Comparison of ENCODE assay signal across 11 cellular contexts in the genomic region with DNA sequence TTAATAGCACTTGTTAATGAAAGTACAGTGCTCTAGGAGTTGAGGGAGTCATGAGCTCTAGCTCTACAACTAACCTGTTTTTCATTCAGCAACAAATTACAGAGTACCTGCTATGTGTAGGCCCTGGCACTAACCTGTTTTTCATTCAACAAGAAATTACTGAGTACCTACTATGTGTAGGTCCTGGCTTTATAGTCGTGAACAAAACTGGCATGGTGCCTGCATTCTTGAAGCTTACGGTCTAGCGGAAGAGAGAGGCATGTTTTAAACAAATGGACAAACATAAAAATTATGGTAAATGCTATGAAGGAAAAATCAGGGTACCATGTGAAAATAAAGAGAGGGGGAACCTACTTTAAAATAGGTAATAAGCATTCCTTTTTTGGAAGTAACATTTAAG. TPM values are rescaled to one million over a fixed set of nuclear protein-coding genes. Genes with fewer than 3 reads are reported as not detected.
A peak's percentile ranks its signal among the peaks of the same experiment; 100 is the strongest.
DNase-seq lines count a peak whose midpoint lies in the region; FAIRE-seq and TF ChIP-seq lines count a peak whose summit lies in the region.
"Had no signal": no experiment of that assay in that cellular context is flagged by ENCODE, and none has a peak within 500 bp of the region (broad histone marks: within the 10 kb centered on the region; RNA-seq: fewer than 3 reads in every experiment).

No MANE protein-coding gene starts in this region.

- H4K20me1 ChIP-seq in OCI-LY1 (ENCODE audit: insufficient read depth, low read length) (no peaks in the 10 kb centered on the region), H1 (replicated peaks in 1 of 2; ENCODE audit: control insufficient read depth in 1 of 2, insufficient read depth in 2 of 2, low read length in 2 of 2) (peaks cover 0 to 7% of the 10 kb centered on the region in 2 experiments), osteoblast (ENCODE audit: insufficient read depth, low read length) (peaks cover 40% of the 10 kb centered on the region)

- no peak overlapping the region for H2AK5ac ChIP-seq in H1 (ENCODE audit: low read depth, low read length)

- POLR2A ChIA-PET in H1 (lab: Charles Lee; ENCODE audit: partially characterized antibody), result interaction anchor here (0.6 to 9.0 kb wide), 11 partner anchors 8 to 55 kb away, joined by 3 to 107 read pairs (median 7); a partner anchor contains a TSS

- H2BK12ac ChIP-seq in H1 (ENCODE audit: low read depth, low read length), result no peak overlapping the region

- no peak overlapping the region for H3K14ac ChIP-seq in H1 (ENCODE audit: insufficient read length)

- H4K8ac ChIP-seq in H1 (ENCODE audit: extremely low read depth, insufficient read depth, low read length), result no peak overlapping the region

- no peak for DNase-seq in GM12864 (ENCODE audit: low read depth)
- DNase-seq in H1 (ENCODE audit: low read depth in 1 of 2, low spot score in 2 of 2), result no peak
- no peak for DNase-seq in osteoblast (ENCODE audit: insufficient read length, low spot score, missing footprints)
- no peak for DNase-seq in SJCRH30
- DNase-seq in prostate gland (ENCODE audit: low spot score), result no peak
- DNase-seq in cerebellar cortex (ENCODE audit: low spot score), result no peak
- no peak for DNase-seq in spleen
- DNase-seq: NCI-H2227 treated with DMSO at 0.1 percent for 48 hours, thyroid gland had no signal

- H3K9ac ChIP-seq in OCI-LY1 (ENCODE audit: low read length) (peak overlapping the region; percentile 97), H1 (replicated peaks in 1 of 4; ENCODE audit: extremely low read depth in 1 of 4, low read depth in 3 of 4, low read length in 3 of 4) (peak overlapping the region in 1 of 4 experiments; percentile 42; a peak in 1 of 7 replicates)
- H3K9ac ChIP-seq: parathyroid adenoma had no signal

- H4K91ac ChIP-seq in H1 (replicated peaks; ENCODE audit: insufficient read length, low read length), result no peak overlapping the region

- no peaks in the 10 kb centered on the region for H3K9me2 ChIP-seq in OCI-LY1 (ENCODE audit: low read depth, low read length)

- peaks cover 6% of the 10 kb centered on the region for H3K79me1 ChIP-seq in H1 (ENCODE audit: low read depth, low read length)

- TF ChIP-seq RAD21 in H1 (IDR thresholded peaks at IDR 0.05 in 1 of 2, conservative IDR thresholded peaks at IDR 0.05 in 1 of 2; ENCODE audit: low read depth in 2 of 2, low read length in 2 of 2), result no peak

- H2BK20ac ChIP-seq in H1 (ENCODE audit: low read length), result no peak overlapping the region

- H3K36me3 ChIP-seq in OCI-LY1 (ENCODE audit: insufficient read depth, low read length), result peaks cover 58% of the 10 kb centered on the region
- peaks cover 11 to 34% (median 20%) of the 10 kb centered on the region in 4 experiments for H3K36me3 ChIP-seq in H1 (ENCODE audit: control insufficient read depth in 2 of 4, insufficient read depth in 4 of 4, low read length in 3 of 4)
- peaks cover 37% of the 10 kb centered on the region for H3K36me3 ChIP-seq in osteoblast (ENCODE audit: insufficient read depth, low read length)
- peaks cover 30% of the 10 kb centered on the region for H3K36me3 ChIP-seq in SJCRH30
- H3K36me3 ChIP-seq in prostate gland, result peaks cover 0 to 4% of the 10 kb centered on the region in 2 donors
- peaks cover 0 to 54% (median 34%) of the 10 kb centered on the region in 6 donors for H3K36me3 ChIP-seq in spleen

- 86% methylated on average over 3 of the region's 3 CpGs; no CpG with 5 or more reads in 1 of the 2 experiments for WGBS in H1 (ENCODE audit: extremely low coverage in 1 of 2, insufficient coverage in 1 of 2, insufficient read length in 1 of 2, insufficient replicate concordance in 2 of 2, low coverage in 1 of 2, low lambda C conversion rate in 2 of 2, missing lambda C conversion rate in 1 of 2), 2 experiments
- WGBS in prostate gland, result 62% methylated on average over 3 of the region's 3 CpGs
- 73 to 84% (median 79%) methylated on average over 3 of the region's 3 CpGs for WGBS in spleen, 5 donors

- FAIRE-seq in H1 (lab: Jason Lieb, UNC), result no peak

- no peaks in the 10 kb centered on the region for H3F3A ChIP-seq in OCI-LY1 (ENCODE audit: insufficient read depth, low read length)

- CTCF ChIA-PET in H1 (lab: Charles Lee; ENCODE audit: partially characterized antibody), result interaction anchor here (0.7 to 1.2 kb wide), 4 partner anchors 19 to 126 kb away, joined by 3 to 5 read pairs (median 4); no protein-coding TSS in a partner anchor

- no peak overlapping the region for H2BK120ac ChIP-seq in H1 (replicated peaks; ENCODE audit: low read depth, low read length)

- H2BK5ac ChIP-seq in H1 (ENCODE audit: low read depth, low read length), result no peak overlapping the region

- no peak overlapping the region for H3K23ac ChIP-seq in H1 (ENCODE audit: insufficient read length)

- peak overlapping the region; percentile 86 for H3K4me3 ChIP-seq in GM12864 (ENCODE audit: low read depth, low read length)
- peak overlapping the region; percentile 91 for H3K4me3 ChIP-seq in OCI-LY1 (ENCODE audit: low read depth, low read length, poor library complexity, severe bottlenecking)
- peak overlapping the region in 1 of 4 experiments; percentile 83; a peak in 3 of 8 replicates for H3K4me3 ChIP-seq in H1 (ENCODE audit: extremely low read depth in 1 of 4, insufficient read depth in 2 of 4, low read depth in 3 of 4, low read length in 4 of 4)
- H3K4me3 ChIP-seq in osteoblast (ENCODE audit: insufficient read depth, low read length), result peak overlapping the region; percentile 96
- H3K4me3 ChIP-seq in SJCRH30, result no peak overlapping the region
- peak overlapping the region in 1 of 2 donors; percentile 93 for H3K4me3 ChIP-seq in prostate gland
- H3K4me3 ChIP-seq in spleen, result peak overlapping the region in 4 of 8 donors; percentile 66 to 80 (median 74)

- H3K23me2 ChIP-seq in H1 (ENCODE audit: low read depth, low read length), result peaks cover 5% of the 10 kb centered on the region

- no peak overlapping the region for H3K18ac ChIP-seq in H1 (ENCODE audit: extremely low read depth, low read length)

- H2AFZ ChIP-seq in OCI-LY1 (ENCODE audit: low read length) (no peak overlapping the region), H1 (ENCODE audit: low read length) (no peak overlapping the region), osteoblast (ENCODE audit: low read length) (no peak overlapping the region)
- H2AFZ ChIP-seq: parathyroid adenoma had no signal

- no peak for TF ChIP-seq EP300 in H1 (IDR thresholded peaks at IDR 0.05; ENCODE audit: borderline replicate concordance in 1 of 2, low read depth in 2 of 2, low read length in 2 of 2)

- TF ChIP-seq POLR2A in H1 (IDR thresholded peaks at IDR 0.05; ENCODE audit: control extremely low read depth in 1 of 2, low read depth in 2 of 2, low read length in 2 of 2) (no peak), prostate gland (IDR thresholded peaks at IDR 0.05) (no peak), spleen (IDR thresholded peaks at IDR 0.05) (no peak)

- no peak overlapping the region for H3K4ac ChIP-seq in H1 (replicated peaks; ENCODE audit: insufficient read length, low read depth, low read length)

- H3K79me2 ChIP-seq in OCI-LY1 (ENCODE audit: insufficient read depth, low read length) (peaks cover 55% of the 10 kb centered on the region), H1 (ENCODE audit: control insufficient read depth in 1 of 2, insufficient read depth in 2 of 2, low read length in 2 of 2) (peaks cover 40 to 68% of the 10 kb centered on the region in 2 experiments), osteoblast (ENCODE audit: insufficient read depth, low read length) (peaks cover 74% of the 10 kb centered on the region)

- no peak overlapping the region for H2BK15ac ChIP-seq in H1 (ENCODE audit: low read length)

- H3K9me3 ChIP-seq in OCI-LY1 (ENCODE audit: low read length) (no peaks in the 10 kb centered on the region), H1 (ENCODE audit: insufficient read depth in 2 of 2, low read depth in 1 of 2, low read length in 1 of 2) (no peaks in the 10 kb centered on the region), osteoblast (ENCODE audit: low read depth, low read length) (no peaks in the 10 kb centered on the region), SJCRH30 (replicated peaks) (0 out of 2 replicates have a peak, but pooled peaks cover 4% of the 10 kb centered on the region), prostate gland (no peaks in the 10 kb centered on the region), spleen (no peaks in the 10 kb centered on the region)
- H3K9me3 ChIP-seq: thyroid gland had no signal

- no peak overlapping the region for H4K5ac ChIP-seq in H1 (ENCODE audit: insufficient read length, low read depth, low read length)

- no peak overlapping the region for H3K27ac ChIP-seq in OCI-LY1 (ENCODE audit: low read depth, low read length, poor library complexity, severe bottlenecking)
- no peak overlapping the region; the same call in 1 of the 2 replicates for H3K27ac ChIP-seq in H1 (ENCODE audit: low read depth, low read length)
- peak overlapping the region; percentile 100 for H3K27ac ChIP-seq in osteoblast (ENCODE audit: low read depth, low read length)
- no peak overlapping the region for H3K27ac ChIP-seq in SJCRH30
- no peak overlapping the region for H3K27ac ChIP-seq in prostate gland
- H3K27ac ChIP-seq in spleen, result no peak overlapping the region

- H3K27me3 ChIP-seq in OCI-LY1 (ENCODE audit: insufficient read depth, low read length) (no peaks in the 10 kb centered on the region), H1 (replicated peaks in 1 of 4; ENCODE audit: control insufficient read depth in 3 of 4, extremely low read depth in 1 of 4, insufficient read depth in 3 of 4, low read length in 3 of 4) (no peaks in the 10 kb centered on the region), osteoblast (ENCODE audit: insufficient read depth, low read length) (no peaks in the 10 kb centered on the region), SJCRH30 (no peaks in the 10 kb centered on the region), prostate gland (replicated peaks; ENCODE audit: insufficient read depth) (no peaks in the 10 kb centered on the region), spleen (replicated peaks in 1 of 7) (no peaks in the 10 kb centered on the region)
- H3K27me3 ChIP-seq: thyroid gland had no signal

- no peak for TF ChIP-seq CTCF in GM12864 (IDR thresholded peaks at IDR 0.05; ENCODE audit: low read depth, low read length, missing control alignments)
- TF ChIP-seq CTCF in OCI-LY1 (IDR thresholded peaks at IDR 0.05; ENCODE audit: low read length), result no peak
- no peak for TF ChIP-seq CTCF in H1 (IDR thresholded peaks at IDR 0.05; ENCODE audit: control extremely low read depth in 1 of 3, insufficient read depth in 1 of 3, low read depth in 1 of 3, low read length in 3 of 3)
- no peak for TF ChIP-seq CTCF in osteoblast (IDR thresholded peaks at IDR 0.05; ENCODE audit: extremely low read depth, low read depth, low read length)
- TF ChIP-seq CTCF in prostate gland (IDR thresholded peaks at IDR 0.05), result no peak
- no peak for TF ChIP-seq CTCF in spleen (IDR thresholded peaks at IDR 0.05 in 8 of 11, conservative IDR thresholded peaks at IDR 0.05 in 3 of 11)

- H3K4me1 ChIP-seq in OCI-LY1 (ENCODE audit: insufficient read depth, low read length, severe bottlenecking) (peaks cover 38% of the 10 kb centered on the region), H1 (replicated peaks in 1 of 4; ENCODE audit: control insufficient read depth in 3 of 4, insufficient read depth in 4 of 4, low read length in 3 of 4) (peaks cover 2 to 11% (median 3%) of the 10 kb centered on the region in 4 experiments; a peak in 5 of 7 replicates), osteoblast (ENCODE audit: insufficient read depth, low read length) (peaks cover 39% of the 10 kb centered on the region), SJCRH30 (peaks cover 3% of the 10 kb centered on the region; the same call in 1 of the 2 replicates), prostate gland (replicated peaks) (peaks cover 3% of the 10 kb centered on the region), spleen (peaks cover 34 to 64% (median 52%) of the 10 kb centered on the region in 6 donors)

- peak overlapping the region; percentile 75 for H3K4me2 ChIP-seq in OCI-LY1 (ENCODE audit: low read length)
- H3K4me2 ChIP-seq in H1 (ENCODE audit: insufficient read depth in 1 of 2, low read depth in 2 of 2, low read length in 2 of 2), result peak overlapping the region; percentile 80 to 98
- peak overlapping the region; percentile 84 for H3K4me2 ChIP-seq in osteoblast (ENCODE audit: insufficient read depth, low read length)

- H3K56ac ChIP-seq in H1 (replicated peaks; ENCODE audit: insufficient read length, low read depth, low read length), result no peak overlapping the region

- intact Hi-C loops in prostate gland (cut with DNase I) (no loop called here), spleen (cut with DNase I; ENCODE audit: low total_unique reads) (no loop called here)

RNA-seq across cellular contexts. Expression of a gene that starts 2.2 kb away (rescaled TPM):
- 253 and 254 TPM in 2 replicates for total RNA-seq in H1 (2021; fragmentation: NEBNext Ultra II Directional; extraction: Animal tissue kit (Norgen Biotek cat#: 25700))
- polyA plus RNA-seq in H1 (2011; rRNA removed), result 303 and 349 TPM in 2 replicates
- polyA plus RNA-seq in H1 (2011; cell fraction: cytosol; rRNA removed), result 153 TPM
- 398 TPM for polyA plus RNA-seq in H1 (2011; cell fraction: nucleus; rRNA removed)
- polyA plus RNA-seq in H1 (2012, experiment 1 of 2), result 177 to 223 TPM (median 204 TPM) in 4 replicates
- 86.7 TPM for polyA plus RNA-seq in H1 (2012, experiment 2 of 2)
- 193 TPM for polyA plus RNA-seq in H1 (2013, experiment 1 of 2)
- 182 TPM for polyA plus RNA-seq in H1 (2013, experiment 2 of 2)
- 375 and 378 TPM in 2 replicates for polyA minus RNA-seq in H1 (2011; rRNA and poly(A)+ RNA removed)
- 74.2 TPM for polyA minus RNA-seq in H1 (2011; cell fraction: cytosol; rRNA and poly(A)+ RNA removed)
- polyA minus RNA-seq in H1 (2011; cell fraction: nucleus; rRNA and poly(A)+ RNA removed), result 289 TPM
- total RNA-seq in osteoblast, result 88.3 and 98.1 TPM in 2 replicates
- 114 and 129 TPM in 2 replicates for total RNA-seq in SJCRH30 (2014; rRNA removed; shearing (Covaris generic))
- total RNA-seq in prostate gland, result 100 to 1,000 TPM in 1 of 2 donors, 10 to 100 TPM in 1; 51.1 to 121 TPM
- 100 to 1,000 TPM in 5 of 7 donors, 10 to 100 TPM in 2; 89.5 to 156 (median 134) TPM for total RNA-seq in spleen
- 10 to 100 TPM; 36.8 to 58.0 (median 44.4) TPM for polyA plus RNA-seq in spleen

RNA-seq across cellular contexts. Expression of a gene that starts 12.4 kb away (rescaled TPM):
- not detected in 2 replicates for total RNA-seq in H1 (2021; fragmentation: NEBNext Ultra II Directional; extraction: Animal tissue kit (Norgen Biotek cat#: 25700))
- not detected in 2 replicates for polyA plus RNA-seq in H1 (2011; rRNA removed)
- polyA plus RNA-seq in H1 (2011; cell fraction: cytosol; rRNA removed), result not detected
- not detected for polyA plus RNA-seq in H1 (2011; cell fraction: nucleus; rRNA removed)
- not detected in 4 replicates for polyA plus RNA-seq in H1 (2012, experiment 1 of 2)
- not detected for polyA plus RNA-seq in H1 (2012, experiment 2 of 2)
- not detected for polyA plus RNA-seq in H1 (2013, experiment 1 of 2)
- polyA plus RNA-seq in H1 (2013, experiment 2 of 2), result not detected
- not detected in 2 replicates for polyA minus RNA-seq in H1 (2011; rRNA and poly(A)+ RNA removed)
- polyA minus RNA-seq in H1 (2011; cell fraction: cytosol; rRNA and poly(A)+ RNA removed), result not detected
- not detected for polyA minus RNA-seq in H1 (2011; cell fraction: nucleus; rRNA and poly(A)+ RNA removed)
- not detected in 2 replicates for total RNA-seq in osteoblast
- not detected in 2 replicates for total RNA-seq in SJCRH30 (2014; rRNA removed; shearing (Covaris generic))
- total RNA-seq in prostate gland, result not detected
- not detected for total RNA-seq in spleen
- polyA plus RNA-seq in spleen, result not detected
- total RNA-seq: thyroid gland had no signal

RNA-seq across cellular contexts. Expression of a gene that starts 26.6 kb away (rescaled TPM):
- total RNA-seq in H1 (2021; fragmentation: NEBNext Ultra II Directional; extraction: Animal tissue kit (Norgen Biotek cat#: 25700)), result 572 and 586 TPM in 2 replicates
- 213 and 278 TPM in 2 replicates for polyA plus RNA-seq in H1 (2011; rRNA removed)
- polyA plus RNA-seq in H1 (2011; cell fraction: cytosol; rRNA removed), result 447 TPM
- polyA plus RNA-seq in H1 (2011; cell fraction: nucleus; rRNA removed), result 140 TPM
- 519 to 696 TPM (median 559 TPM) in 4 replicates for polyA plus RNA-seq in H1 (2012, experiment 1 of 2)
- polyA plus RNA-seq in H1 (2012, experiment 2 of 2), result 254 TPM
- polyA plus RNA-seq in H1 (2013, experiment 1 of 2), result 394 TPM
- 404 TPM for polyA plus RNA-seq in H1 (2013, experiment 2 of 2)
- 132 and 139 TPM in 2 replicates for polyA minus RNA-seq in H1 (2011; rRNA and poly(A)+ RNA removed)
- polyA minus RNA-seq in H1 (2011; cell fraction: cytosol; rRNA and poly(A)+ RNA removed), result 150 TPM
- polyA minus RNA-seq in H1 (2011; cell fraction: nucleus; rRNA and poly(A)+ RNA removed), result 75.5 TPM
- total RNA-seq in osteoblast, result 299 and 306 TPM in 2 replicates
- total RNA-seq in SJCRH30 (2014; rRNA removed; shearing (Covaris generic)), result 248 and 262 TPM in 2 replicates
- 100 to 1,000 TPM; 147 to 277 TPM for total RNA-seq in prostate gland
- 100 to 1,000 TPM; 383 to 596 (median 456) TPM for total RNA-seq in spleen
- polyA plus RNA-seq in spleen, result 100 to 1,000 TPM; 221 to 315 (median 240) TPM

RNA-seq across cellular contexts. Expression of a gene that starts 53.9 kb away (rescaled TPM):
- total RNA-seq in H1 (2021; fragmentation: NEBNext Ultra II Directional; extraction: Animal tissue kit (Norgen Biotek cat#: 25700)), result 73.7 and 82.2 TPM in 2 replicates
- polyA plus RNA-seq in H1 (2011; rRNA removed) (111 and 115 TPM in 2 replicates), spleen (100 to 1,000 TPM in 1 of 3 donors, 10 to 100 TPM in 2; 87.1 to 109 (median 99.6) TPM)
- 125 TPM for polyA plus RNA-seq in H1 (2011; cell fraction: cytosol; rRNA removed)
- polyA plus RNA-seq in H1 (2011; cell fraction: nucleus; rRNA removed), result 121 TPM
- polyA plus RNA-seq in H1 (2012, experiment 1 of 2), result 91.0 to 107 TPM (median 105 TPM) in 4 replicates
- 130 TPM for polyA plus RNA-seq in H1 (2012, experiment 2 of 2)
- polyA plus RNA-seq in H1 (2013, experiment 1 of 2), result 76.6 TPM
- 74.5 TPM for polyA plus RNA-seq in H1 (2013, experiment 2 of 2)
- 72.3 and 75.2 TPM in 2 replicates for polyA minus RNA-seq in H1 (2011; rRNA and poly(A)+ RNA removed)
- polyA minus RNA-seq in H1 (2011; cell fraction: cytosol; rRNA and poly(A)+ RNA removed), result 32.4 TPM
- 26.4 TPM for polyA minus RNA-seq in H1 (2011; cell fraction: nucleus; rRNA and poly(A)+ RNA removed)
- total RNA-seq in osteoblast (149 and 152 TPM in 2 replicates), prostate gland (10 to 100 TPM; 95.2 to 96.6 TPM), spleen (10 to 100 TPM; 59.5 to 81.3 (median 64.6) TPM)
- 59.6 and 66.5 TPM in 2 replicates for total RNA-seq in SJCRH30 (2014; rRNA removed; shearing (Covaris generic))
